ENCODE assay signal across 25 cellular contexts in the genomic region with DNA sequence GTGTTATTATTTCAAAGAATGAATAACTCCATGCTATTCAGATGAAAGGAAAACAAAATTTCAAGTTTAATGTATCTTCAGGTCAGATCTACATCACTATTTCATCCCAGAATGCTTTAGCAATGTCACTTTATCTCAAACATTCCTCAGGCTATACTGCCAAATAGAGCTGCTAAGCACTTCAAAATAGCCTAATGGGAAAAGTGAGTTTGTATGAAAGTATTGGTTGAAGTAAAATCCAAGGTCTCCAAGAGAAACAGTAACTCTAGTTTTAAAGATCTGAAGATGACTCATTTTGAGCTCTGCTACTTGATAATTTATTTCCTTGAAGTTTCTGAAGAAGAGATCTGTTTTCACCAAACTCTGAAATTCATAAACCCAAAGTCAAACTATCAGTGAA.
DNase-seq lines count a peak whose midpoint lies in the region; ATAC-seq, FAIRE-seq and TF ChIP-seq lines count a peak whose summit lies in the region.
"Had no signal": no experiment of that assay in that cellular context is flagged by ENCODE, and none has a peak within 500 bp of the region (broad histone marks: within the 10 kb centered on the region; RNA-seq: fewer than 3 reads in every experiment).

No MANE protein-coding gene starts in this region.

- no peak overlapping the region for H3K4me3 Mint-ChIP-seq in astrocyte (ENCODE audit: unreplicated experiment)
- H3K4me3 Mint-ChIP-seq: CD14-positive monocyte; CD4-positive, alpha-beta T cell; CD8-positive, alpha-beta memory T cell had no signal

- no peaks in the 10 kb centered on the region for H3K27me3 Mint-ChIP-seq in astrocyte (ENCODE audit: low read depth, unreplicated experiment)
- H3K27me3 Mint-ChIP-seq: CD4-positive, alpha-beta T cell; CD8-positive, alpha-beta memory T cell had no signal

- H3K9me3 Mint-ChIP-seq in astrocyte (ENCODE audit: unreplicated experiment) = no peaks in the 10 kb centered on the region

- no peak for TF ChIP-seq CTCF in astrocyte (IDR thresholded peaks at IDR 0.05; ENCODE audit: insufficient read depth, low read depth, low read length)
- no peak for TF ChIP-seq CTCF in fibroblast of mammary gland (conservative IDR thresholded peaks at IDR 0.05; ENCODE audit: control insufficient read depth, insufficient read depth, low read depth, low read length)
- TF ChIP-seq CTCF in mucosa of descending colon (IDR thresholded peaks at IDR 0.05) = no peak
- TF ChIP-seq CTCF in foreskin keratinocyte (conservative IDR thresholded peaks at IDR 0.05) = no peak

- no peak overlapping the region for H3K27ac ChIP-seq in astrocyte (ENCODE audit: low read depth, low read length)
- H3K27ac ChIP-seq in foreskin keratinocyte = no peak overlapping the region
- H3K27ac ChIP-seq: BLaER1 treated with 17β-estradiol and CSF1 and Interleukin-3, amounts not matched to agents 10 nM and 100 nM; GM23248 had no signal

- peak; percentile 26 for FAIRE-seq in astrocyte (lab: Jason Lieb, UNC)
- FAIRE-seq: A204.1, D721Med, GM12878, GM19239, H1 had no signal

- H3K9me3 ChIP-seq in astrocyte (ENCODE audit: insufficient read depth, low read depth, low read length) (no peaks in the 10 kb centered on the region), mucosa of descending colon (peaks cover 3% of the 10 kb centered on the region)
- H3K9me3 ChIP-seq: BE2C had no signal

- no peaks in the 10 kb centered on the region for H3K27me3 ChIP-seq in astrocyte (ENCODE audit: insufficient read depth, low read length)
- H3K27me3 ChIP-seq in foreskin keratinocyte = no peaks in the 10 kb centered on the region
- H3K27me3 ChIP-seq: BE2C; BLaER1 treated with 17β-estradiol and CSF1 and Interleukin-3, amounts not matched to agents 10 nM and 100 nM had no signal

- H3K9ac ChIP-seq in astrocyte (ENCODE audit: low read length) = no peak overlapping the region
- H3K9ac ChIP-seq: BLaER1 treated with 17β-estradiol and CSF1 and Interleukin-3, amounts not matched to agents 10 nM and 100 nM; GM23248 had no signal

- no peaks in the 10 kb centered on the region for H4K20me1 ChIP-seq in astrocyte (ENCODE audit: insufficient read depth, low read length)
- H4K20me1 ChIP-seq: BLaER1 treated with 17β-estradiol and CSF1 and Interleukin-3, amounts not matched to agents 10 nM and 100 nM had no signal

- H3K27ac Mint-ChIP-seq in astrocyte (ENCODE audit: unreplicated experiment) = no peak overlapping the region
- H3K27ac Mint-ChIP-seq: CD14-positive monocyte; CD4-positive, alpha-beta T cell; CD8-positive, alpha-beta memory T cell had no signal

- H3K4me1 ChIP-seq in astrocyte (ENCODE audit: insufficient read depth, low read length) (peaks cover 3% of the 10 kb centered on the region), mucosa of descending colon (ENCODE audit: low read depth) (no peaks in the 10 kb centered on the region), foreskin keratinocyte (peaks cover 12% of the 10 kb centered on the region)
- H3K4me1 ChIP-seq: BE2C; BLaER1 treated with 17β-estradiol and CSF1 and Interleukin-3, amounts not matched to agents 10 nM and 100 nM had no signal

- ATAC-seq in mucosa of descending colon = no peak
- no peak for ATAC-seq in foreskin keratinocyte
- ATAC-seq: GM12878 had no signal

- no peaks in the 10 kb centered on the region for H3K36me3 Mint-ChIP-seq in astrocyte (ENCODE audit: low read depth, unreplicated experiment)
- H3K36me3 Mint-ChIP-seq: CD14-positive monocyte; CD8-positive, alpha-beta memory T cell had no signal

- DNase-seq in astrocyte (ENCODE audit: low read depth) (peak; percentile 68), fibroblast of mammary gland (ENCODE audit: low read depth) (peak; percentile 7), skeletal muscle cell (ENCODE audit: low read depth) (peak; percentile 13), mucosa of descending colon (no peak), foreskin keratinocyte (no peak)
- DNase-seq in activated T-cell treated with anti-CD3 and anti-CD28 coated beads, Interleukin-2, amount 50 U/mL, for 48 hours = no peak
- DNase-seq: ACHN; AML-193; BE2C; CD4-positive, alpha-beta T cell; CD8-positive, alpha-beta memory T cell; DMS 273 treated with DMSO at 0.1 percent for 48 hours; DMS79; EL; GDM1; GM23248; H7; HCEC 1CT had no signal

- H2AFZ ChIP-seq in astrocyte (ENCODE audit: low read depth, low read length) = no peak overlapping the region
- H2AFZ ChIP-seq: GM23248 had no signal

- H3K36me3 ChIP-seq in astrocyte (ENCODE audit: insufficient read depth, low read length) = no peaks in the 10 kb centered on the region
- no peaks in the 10 kb centered on the region for H3K36me3 ChIP-seq in mucosa of descending colon (ENCODE audit: low read depth)
- H3K36me3 ChIP-seq: BE2C; BLaER1 treated with 17β-estradiol and CSF1 and Interleukin-3, amounts not matched to agents 10 nM and 100 nM had no signal

- no peak overlapping the region for H3K4me3 ChIP-seq in astrocyte (ENCODE audit: insufficient read depth, low read depth, low read length)
- no peak overlapping the region for H3K4me3 ChIP-seq in fibroblast of mammary gland (ENCODE audit: control insufficient read depth, low read depth, low read length)
- no peak overlapping the region for H3K4me3 ChIP-seq in skeletal muscle cell (ENCODE audit: low read depth, low read length)
- no peak overlapping the region for H3K4me3 ChIP-seq in mucosa of descending colon
- H3K4me3 ChIP-seq: BLaER1 treated with 17β-estradiol and CSF1 and Interleukin-3, amounts not matched to agents 10 nM and 100 nM; GM12878; GM23248 had no signal

- H3K79me2 ChIP-seq in astrocyte (ENCODE audit: insufficient read depth, low read length) = no peaks in the 10 kb centered on the region

- intact Hi-C loops in mucosa of descending colon (cut with DNase I, micrococcal nuclease) = no loop called here

- no peak overlapping the region for H3K4me2 ChIP-seq in astrocyte (ENCODE audit: low read length)
- H3K4me2 ChIP-seq: BLaER1 treated with 17β-estradiol and CSF1 and Interleukin-3, amounts not matched to agents 10 nM and 100 nM had no signal

- H3K4me1 Mint-ChIP-seq in astrocyte (ENCODE audit: low read depth, unreplicated experiment) = no peaks in the 10 kb centered on the region
- H3K4me1 Mint-ChIP-seq: CD14-positive monocyte; CD8-positive, alpha-beta memory T cell had no signal

Comparison
In these comparisons a context has a peak if more than half of its experiments do, and no peak if none do; other contexts are left out.
1. DNase-seq: peak in astrocyte (single experiment), fibroblast of mammary gland (single experiment) and skeletal muscle cell (single experiment); none in activated T-cell treated with anti-CD3 and anti-CD28 coated beads, Interleukin-2, amount 50 U/mL, for 48 hours (0 of 2), mucosa of descending colon (0 of 3) and foreskin keratinocyte (0 of 2).